In genomic region chr2:74002515-74003391, GRCh38 we compare ENCODE assay signal across 8 cellular contexts. TPM values are rescaled to one million over a fixed set of nuclear protein-coding genes. Genes with fewer than 3 reads are reported as not detected.
DNase-seq lines count a peak whose midpoint lies in the region; ATAC-seq and TF ChIP-seq lines count a peak whose summit lies in the region.

No MANE protein-coding gene starts in this region.

- H3K4me3 Mint-ChIP-seq in chondrocyte (ENCODE audit: unreplicated experiment): peak overlapping the region; percentile 89

- ATAC-seq in GM18498 (IDR thresholded peaks at IDR 0.05; ENCODE audit: unreplicated experiment) (peak; percentile 95), HG02852 (IDR thresholded peaks at IDR 0.05; ENCODE audit: unreplicated experiment) (peak; percentile 93)

- TF ChIP-seq CTCF in chondrocyte (IDR thresholded peaks at IDR 0.05): no peak

- H3K27me3 Mint-ChIP-seq in chondrocyte (ENCODE audit: low read depth): no peaks in the 10 kb centered on the region

- H3K9me3 Mint-ChIP-seq in chondrocyte (ENCODE audit: low read depth): no peaks in the 10 kb centered on the region

- peak overlapping the region; percentile 63 for H3K27ac ChIP-seq in layer of hippocampus (ENCODE audit: low read depth, low read length)

- no peaks in the 10 kb centered on the region for H3K27me3 ChIP-seq in layer of hippocampus (ENCODE audit: control insufficient read depth, insufficient read depth, low read length)

- peaks cover 2% of the 10 kb centered on the region for H3K36me3 Mint-ChIP-seq in chondrocyte (ENCODE audit: low read depth)

- H3K4me1 Mint-ChIP-seq in chondrocyte (ENCODE audit: low read depth): peaks cover 73% of the 10 kb centered on the region

- peak; percentile 86 to 92 for DNase-seq in NCI-H2081 (lab: John Stamatoyannopoulos, UW)
- peak; percentile 41 to 71 (median 55) for DNase-seq in activated CD4-positive, CD25-positive, alpha-beta regulatory T cell (lab: John Stamatoyannopoulos, UW)
- peak; percentile 94 for DNase-seq in chondrocyte (ENCODE audit: low spot score)
- DNase-seq in stimulated activated CD4-positive, alpha-beta T cell treated with anti-CD3 and anti-CD28 coated beads, Interleukin-1b, Interleukin-23, amount 100 ng/mL, for 1 hour (ENCODE audit: low read depth in 2 of 2): peak; percentile 44 to 54
- DNase-seq in NOMO-1 treated with DMSO at 0.1 percent for 48 hours (lab: John Stamatoyannopoulos, UW; ENCODE audit: unreplicated experiment): no peak

- peak overlapping the region; percentile 98 for H3K27ac Mint-ChIP-seq in chondrocyte (ENCODE audit: unreplicated experiment)

RNA-seq across cellular contexts. Expression of gene TET3, which starts 18.0 kb away (rescaled TPM):
- 13.1 to 32.2 TPM (median 31.8 TPM) in 3 replicates for total RNA-seq in chondrocyte
